9 cellular contexts compared by ENCODE assay signal in genomic region chr10:14056545-14057332, GRCh38.
DNase-seq lines count a peak whose midpoint lies in the region; ATAC-seq and TF ChIP-seq lines count a peak whose summit lies in the region.
"Had no signal": no experiment of that assay in that cellular context is flagged by ENCODE, and none has a peak within 500 bp of the region (broad histone marks: within the 10 kb centered on the region; RNA-seq: fewer than 3 reads in every experiment).

No MANE protein-coding gene starts in this region.

- H3K79me2 ChIP-seq in PC-3 (ENCODE audit: low read length) = no peaks in the 10 kb centered on the region

- no peaks in the 10 kb centered on the region for H3K4me1 ChIP-seq in PC-3 (ENCODE audit: insufficient read depth, low read length)
- H3K4me1 ChIP-seq: esophagus squamous epithelium had no signal

- H3K4me3 ChIP-seq in skeletal muscle cell (ENCODE audit: low read depth, low read length) (no peak overlapping the region), PC-3 (ENCODE audit: low read length) (no peak overlapping the region)
- H3K4me3 ChIP-seq: esophagus squamous epithelium had no signal

- H3K9ac ChIP-seq in PC-3 (ENCODE audit: low read length) = no peak overlapping the region

- CTCF ChIA-PET in PC-3 (lab: Charles Lee) = no interaction called here

- no peaks in the 10 kb centered on the region for H3K36me3 ChIP-seq in PC-3 (ENCODE audit: low read depth, low read length)
- H3K36me3 ChIP-seq: esophagus squamous epithelium had no signal

- intact Hi-C loops in PC-3 (cut with micrococcal nuclease) = no loop called here

- H4K20me1 ChIP-seq in PC-3 (ENCODE audit: low read length) = no peaks in the 10 kb centered on the region

- DNase-seq in LHCN-M2 (ENCODE audit: low read depth) (peak; percentile 96), amniotic epithelial cell (ENCODE audit: low read depth) (peak; percentile 99), iPS DF 4.7 (ENCODE audit: extremely low read depth, low spot score) (peak; percentile 25), skeletal muscle cell (ENCODE audit: low read depth) (peak; percentile 94), PC-3 (no peak), GM19238 (ENCODE audit: insufficient read length, low spot score) (no peak)
- no peak for DNase-seq in stimulated activated CD4-positive, alpha-beta T cell treated with anti-CD3 and anti-CD28 coated beads, Interleukin-2, amount 100 ng/mL, for 24 hours
- DNase-seq: esophagus squamous epithelium had no signal

- H3F3A ChIP-seq in PC-3 (ENCODE audit: low read length, unreplicated experiment) = no peaks in the 10 kb centered on the region

- no peak overlapping the region for H3K27ac ChIP-seq in PC-3 (ENCODE audit: low read length)

- no TSS peak for BruUV-seq in PC-3 (replicated peaks; lab: Mats Ljungman, UMichigan)

- H3K9me2 ChIP-seq in PC-3 (replicated peaks; ENCODE audit: low read length) = no peaks in the 10 kb centered on the region

- no peaks in the 10 kb centered on the region for H3K9me3 ChIP-seq in PC-3 (ENCODE audit: low read length)

- no peak for TF ChIP-seq CTCF in PC-3 (conservative IDR thresholded peaks at IDR 0.05; ENCODE audit: low read depth, low read length)

- no peak overlapping the region for H3K4me2 ChIP-seq in PC-3 (ENCODE audit: low read length)

- ATAC-seq in PC-3 = no peak
- ATAC-seq: activated T-helper 17 cell treated with anti-CD3 and anti-CD28 coated beads, Interleukin-2, amount 50 U/mL, for 72 hours had no signal

- H2AFZ ChIP-seq in PC-3 (ENCODE audit: low read length) = no peak overlapping the region

- no peaks in the 10 kb centered on the region for H3K27me3 ChIP-seq in PC-3 (ENCODE audit: low read length)

- POLR2A ChIA-PET in PC-3 (lab: Charles Lee; ENCODE audit: unreplicated experiment) = no interaction called here

Comparison
In these comparisons a context has a peak if more than half of its experiments do, and no peak if none do; other contexts are left out.
1. DNase-seq: peak in LHCN-M2 (single experiment), amniotic epithelial cell (single experiment), iPS DF 4.7 (single experiment) and skeletal muscle cell (single experiment); none in PC-3 (single experiment), stimulated activated CD4-positive, alpha-beta T cell treated with anti-CD3 and anti-CD28 coated beads, Interleukin-2, amount 100 ng/mL, for 24 hours (0 of 2) and GM19238 (single experiment).